12 cellular contexts compared by ENCODE assay signal in the genomic region with DNA sequence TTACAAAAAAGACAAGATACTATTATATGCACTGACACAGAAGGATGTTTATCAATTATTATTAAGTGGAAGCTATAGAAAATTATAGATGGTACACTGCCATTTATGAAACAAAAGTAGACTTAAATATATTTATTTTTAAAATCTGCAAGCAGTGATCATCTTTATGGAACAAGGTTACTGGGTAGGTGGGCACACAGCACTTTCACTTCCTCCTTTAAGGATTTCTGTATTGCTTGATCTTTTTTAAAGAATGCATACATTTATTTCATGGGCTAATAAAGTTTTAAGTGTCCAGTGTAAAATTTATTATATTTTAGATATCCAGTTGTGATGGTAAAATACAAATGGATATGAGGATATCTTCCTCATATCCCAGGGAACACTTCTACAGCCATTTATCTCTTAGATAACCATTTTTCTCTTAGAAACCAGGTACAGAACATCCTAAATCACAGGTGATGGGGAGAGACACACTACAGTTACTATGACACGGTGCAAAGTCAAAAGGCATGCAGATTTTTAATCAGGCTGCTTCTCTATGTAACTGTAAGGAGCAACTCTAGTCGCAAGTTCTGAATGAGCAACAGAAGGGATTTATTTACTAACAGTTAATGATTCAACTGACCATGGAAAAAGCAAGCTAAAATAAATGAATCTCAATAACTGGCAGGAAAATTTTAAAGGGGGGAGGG. TPM values are rescaled to one million over a fixed set of nuclear protein-coding genes. Genes with fewer than 3 reads are reported as not detected.
DNase-seq lines count a peak whose midpoint lies in the region; ATAC-seq and TF ChIP-seq lines count a peak whose summit lies in the region.
"Had no signal": no experiment of that assay in that cellular context is flagged by ENCODE, and none has a peak within 500 bp of the region (broad histone marks: within the 10 kb centered on the region; RNA-seq: fewer than 3 reads in every experiment).

No MANE protein-coding gene starts in this region.

- TF ChIP-seq POLR2A in HCT116 (IDR thresholded peaks at IDR 0.05; ENCODE audit: borderline replicate concordance, extremely low read depth, insufficient read depth, insufficient read length) = no peak
- no peak for TF ChIP-seq POLR2A in transverse colon (IDR thresholded peaks at IDR 0.05)

- H3K36me3 Mint-ChIP-seq in activated B cell treated with CpG ODN at 0.5 μM for 24 hours (ENCODE audit: low read depth) = peaks cover 25% of the 10 kb centered on the region
- peaks cover 6% of the 10 kb centered on the region for H3K36me3 Mint-ChIP-seq in natural killer cell

- H3K4me2 ChIP-seq in HCT116 (ENCODE audit: low read length) = peak overlapping the region; percentile 85; the same call in 1 of the 2 replicates

- CTCF ChIA-PET in HCT116 (lab: Charles Lee) (no interaction called here), activated B cell treated with CpG ODN at 0.5 μM for 24 hours (lab: Charles Lee) (no interaction called here)

- peaks cover 69% of the 10 kb centered on the region for H3K79me2 ChIP-seq in HCT116 (ENCODE audit: insufficient read depth, low read length)

- no peaks in the 10 kb centered on the region for H3K9me2 ChIP-seq in HCT116 (ENCODE audit: insufficient read depth)

- intact Hi-C loops in HCT116 (cut with micrococcal nuclease) (no loop called here), activated B cell treated with CpG ODN at 0.5 μM for 24 hours (cut with micrococcal nuclease) (loop anchor here (1.0 to 10.0 kb wide), 9 partner anchors 10 to 1939 kb away; a partner anchor contains a TSS), natural killer cell (cut with micrococcal nuclease) (no loop called here), transverse colon (cut with DNase I; ENCODE audit: low total_unique reads) (no loop called here)

- no peak for TF ChIP-seq RAD21 in HCT116 (IDR thresholded peaks at IDR 0.05; ENCODE audit: low read depth)

- no peaks in the 10 kb centered on the region for H3K27me3 Mint-ChIP-seq in activated B cell treated with CpG ODN at 0.5 μM for 24 hours
- peaks cover 0 to 7% of the 10 kb centered on the region in 2 donors for H3K27me3 Mint-ChIP-seq in natural killer cell (ENCODE audit: low read depth in 2 of 2)

- H3K9me3 ChIP-seq in HCT116 (ENCODE audit: control insufficient read depth in 1 of 2, insufficient read depth in 1 of 2, low read depth in 1 of 2, low read length in 2 of 2) = 0 out of 4 replicates have a peak, but pooled peaks cover 0 to 2% of the 10 kb centered on the region in 2 experiments
- H3K9me3 ChIP-seq in transverse colon = peaks cover 0 to 4% of the 10 kb centered on the region in 2 donors
- H3K9me3 ChIP-seq: colonic mucosa, upper lobe of right lung had no signal

- H3K27ac Mint-ChIP-seq in activated B cell treated with CpG ODN at 0.5 μM for 24 hours = peak overlapping the region; percentile 25
- peak overlapping the region; percentile 93 to 96 for H3K27ac Mint-ChIP-seq in natural killer cell

- H3K4me1 ChIP-seq in HCT116 (ENCODE audit: control insufficient read depth in 1 of 2, insufficient read depth in 2 of 2, low read length in 2 of 2) = peaks cover 4 to 18% of the 10 kb centered on the region in 2 experiments; a peak in 3 of 4 replicates
- peaks cover 8 to 27% (median 26%) of the 10 kb centered on the region in 4 donors for H3K4me1 ChIP-seq in transverse colon

- no peaks in the 10 kb centered on the region for H4K20me1 ChIP-seq in HCT116 (ENCODE audit: insufficient read depth)

- H2AFZ ChIP-seq in HCT116 (ENCODE audit: low read depth, low read length, poor library complexity, severe bottlenecking) = no peak overlapping the region

- H3K9me3 Mint-ChIP-seq in activated B cell treated with CpG ODN at 0.5 μM for 24 hours (peaks cover 18% of the 10 kb centered on the region), natural killer cell (peaks cover 0 to 2% of the 10 kb centered on the region in 2 donors)

- WGBS in transverse colon (ENCODE audit: low coverage in 1 of 2), 2 donors = 54 to 59% methylated on average over 2 of the region's 2 CpGs

- POLR2A ChIA-PET in HCT116 (lab: Charles Lee) = no interaction called here
- POLR2A ChIA-PET in activated B cell treated with CpG ODN at 0.5 μM for 24 hours (lab: Charles Lee) = no interaction called here

- no peak overlapping the region for H3K9ac ChIP-seq in HCT116 (ENCODE audit: low read length)

- TF ChIP-seq CTCF in HCT116 (IDR thresholded peaks at IDR 0.05 in 2 of 3, conservative IDR thresholded peaks at IDR 0.05 in 1 of 3; ENCODE audit: borderline replicate concordance in 1 of 3, insufficient read depth in 1 of 3, low read depth in 2 of 3, low read length in 2 of 3) (no peak), activated B cell treated with CpG ODN at 0.5 μM for 24 hours (IDR thresholded peaks at IDR 0.05) (no peak), natural killer cell (IDR thresholded peaks at IDR 0.05) (no peak), transverse colon (IDR thresholded peaks at IDR 0.05) (no peak)

- no peak for TF ChIP-seq EP300 in transverse colon (IDR thresholded peaks at IDR 0.05; ENCODE audit: low read depth)

- no peak for ATAC-seq in HCT116
- ATAC-seq in activated B cell treated with CpG ODN at 0.5 μM for 24 hours (ENCODE audit: low read depth) = no peak
- no peak for ATAC-seq in natural killer cell
- ATAC-seq in HG03469 (IDR thresholded peaks at IDR 0.05; ENCODE audit: unreplicated experiment) = no peak
- no peak for ATAC-seq in HG03025 (IDR thresholded peaks at IDR 0.05; ENCODE audit: low FRiP score, unreplicated experiment)
- ATAC-seq: upper lobe of right lung had no signal

- no TSS peak for BruUV-seq in HCT116 (replicated peaks; lab: Mats Ljungman, UMichigan)

- no peak overlapping the region for H3K4me3 ChIP-seq in HCT116 (replicated peaks in 1 of 2; ENCODE audit: low read depth in 1 of 2, low read length in 2 of 2)
- no peak overlapping the region for H3K4me3 ChIP-seq in transverse colon
- H3K4me3 ChIP-seq: colonic mucosa, upper lobe of right lung had no signal

- RAD21 ChIA-PET in HCT116 (lab: Charles Lee; ENCODE audit: low non-redundant PET in 1 of 2, low total read pairs in 2 of 2, uncharacterized antibody in 2 of 2, unreplicated experiment in 2 of 2) = no interaction called here

- H3K4me1 Mint-ChIP-seq in activated B cell treated with CpG ODN at 0.5 μM for 24 hours (peaks cover 39% of the 10 kb centered on the region), natural killer cell (peaks cover 40 to 49% of the 10 kb centered on the region in 2 donors)

- H3K27ac ChIP-seq in HCT116 (ENCODE audit: low read depth, low read length) (no peak overlapping the region), transverse colon (no peak overlapping the region)
- H3K27ac ChIP-seq: colonic mucosa, RWPE1, upper lobe of right lung had no signal

- peak overlapping the region; percentile 91 for H3K4me3 Mint-ChIP-seq in activated B cell treated with CpG ODN at 0.5 μM for 24 hours
- H3K4me3 Mint-ChIP-seq in natural killer cell = peak overlapping the region; percentile 95

- in situ Hi-C loops in transverse colon (cut with MboI; ENCODE audit: low pct_ligation_motif_present in 1 of 4, low pct_unique_long_range_greater_than_20kb in 1 of 4, low sequenced_read_pairs in 3 of 4) = no loop called here

- H3K27me3 ChIP-seq in HCT116 (ENCODE audit: insufficient read depth, low read length) (no peaks in the 10 kb centered on the region), transverse colon (no peaks in the 10 kb centered on the region)
- H3K27me3 ChIP-seq: colonic mucosa, upper lobe of right lung had no signal

- H3K36me3 ChIP-seq in HCT116 (ENCODE audit: control insufficient read depth in 1 of 2, insufficient read depth in 2 of 2, low read length in 2 of 2) (no peaks in the 10 kb centered on the region), transverse colon (no peaks in the 10 kb centered on the region)
- H3K36me3 ChIP-seq: colonic mucosa, upper lobe of right lung had no signal

- peak; percentile 9 for DNase-seq in NOMO-1 treated with DMSO at 0.1 percent for 48 hours (lab: John Stamatoyannopoulos, UW; ENCODE audit: unreplicated experiment)
- DNase-seq in NOMO-1 treated with dmso at 0.1 percent for 144 hours (lab: John Stamatoyannopoulos, UW; ENCODE audit: unreplicated experiment) = no peak
- DNase-seq in HCT116 (ENCODE audit: low read depth, low spot score) = no peak
- no peak for DNase-seq in activated B cell treated with CpG ODN at 0.5 μM for 24 hours
- no peak for DNase-seq in natural killer cell
- no peak for DNase-seq in transverse colon
- DNase-seq: colonic mucosa; stimulated activated CD4-positive, alpha-beta T cell treated with anti-CD3 and anti-CD28 coated beads, Interleukin-2, amount 100 ng/mL, for 24 hours; upper lobe of right lung had no signal

TF ChIP-seq in HCT116, 20 proteins besides CTCF, POLR2A, EP300 and RAD21:
- TF ChIP-seq CBX3 (IDR thresholded peaks at IDR 0.05; ENCODE audit: low read depth) (no peak), ZNF274 (IDR thresholded peaks at IDR 0.05; ENCODE audit: low read depth, low read length) (no peak), CEBPB (IDR thresholded peaks at IDR 0.05; ENCODE audit: low read depth) (no peak), EZH2phosphoT487 (IDR thresholded peaks at IDR 0.05; ENCODE audit: borderline replicate concordance) (no peak), EGR1 (IDR thresholded peaks at IDR 0.05; ENCODE audit: low read depth) (no peak)
- TF ChIP-seq, protein P1, sequence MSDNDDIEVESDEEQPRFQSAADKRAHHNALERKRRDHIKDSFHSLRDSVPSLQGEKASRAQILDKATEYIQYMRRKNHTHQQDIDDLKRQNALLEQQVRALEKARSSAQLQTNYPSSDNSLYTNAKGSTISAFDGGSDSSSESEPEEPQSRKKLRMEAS (IDR thresholded peaks at IDR 0.05) = no peak
TF ChIP-seq in HCT116: peak in this region for 0.

RNA-seq across cellular contexts. Expression of a gene that starts 2.3 kb away (rescaled TPM):
- total RNA-seq in HCT116 (2021; ENCODE audit: unreplicated experiment) (15.7 TPM), activated B cell treated with CpG ODN at 0.5 μM for 24 hours (10.2 and 10.8 TPM in 2 replicates), natural killer cell (10 to 100 TPM in 2 of 3 donors, 1 to 10 TPM in 1; 8.8 to 15.1 (median 11.3) TPM), transverse colon (10 to 100 TPM in 3 of 4 donors, 1 to 10 TPM in 1; 8.6 to 22.5 (median 13.5) TPM)
- 4.7 and 5.6 TPM in 2 replicates for polyA plus RNA-seq in HCT116 (2012)
